23 cellular contexts compared by ENCODE assay signal in genomic region chr7:140539466-140539865, GRCh38.
DNase-seq lines count a peak whose midpoint lies in the region; ATAC-seq, FAIRE-seq and TF ChIP-seq lines count a peak whose summit lies in the region.
"Had no signal": no experiment of that assay in that cellular context is flagged by ENCODE, and none has a peak within 500 bp of the region (broad histone marks: within the 10 kb centered on the region; RNA-seq: fewer than 3 reads in every experiment).

No MANE protein-coding gene starts in this region.

- WGBS in hepatocyte (ENCODE audit: low lambda C conversion rate, missing lambda C conversion rate), result 92% methylated on average over 18 of the region's 18 CpGs

- H3K36me3 Mint-ChIP-seq in astrocyte (ENCODE audit: low read depth, unreplicated experiment) (peaks cover 30% of the 10 kb centered on the region), nephron progenitor cell (ENCODE audit: low read depth) (peaks cover 36% of the 10 kb centered on the region)
- H3K36me3 Mint-ChIP-seq in CD4-positive, alpha-beta T cell (ENCODE audit: low read depth), result no peaks in the 10 kb centered on the region

- H2AFZ ChIP-seq in astrocyte (ENCODE audit: low read depth, low read length) (no peak overlapping the region), fibroblast of lung (ENCODE audit: low read length) (no peak overlapping the region), hepatocyte (no peak overlapping the region)

- H4K20me1 ChIP-seq in astrocyte (ENCODE audit: insufficient read depth, low read length) (no peaks in the 10 kb centered on the region), fibroblast of lung (ENCODE audit: control insufficient read depth, extremely low read depth, insufficient read depth, low read length) (no peaks in the 10 kb centered on the region), hepatocyte (ENCODE audit: insufficient read depth, poor library complexity, severe bottlenecking) (no peaks in the 10 kb centered on the region)

- H3K4me3 Mint-ChIP-seq in astrocyte (ENCODE audit: unreplicated experiment) (peak overlapping the region; percentile 20), nephron progenitor cell (peak overlapping the region; percentile 17)
- H3K4me3 Mint-ChIP-seq in CD4-positive, alpha-beta T cell, result no peak overlapping the region
- H3K4me3 Mint-ChIP-seq: activated CD4-positive, alpha-beta T cell treated with anti-CD3 and anti-CD28 coated beads for 36 hours had no signal

- TF ChIP-seq CTCF in astrocyte (IDR thresholded peaks at IDR 0.05; ENCODE audit: insufficient read depth, low read depth, low read length) (no peak), fibroblast of lung (conservative IDR thresholded peaks at IDR 0.05 in 1 of 2, IDR thresholded peaks at IDR 0.05 in 1 of 2; ENCODE audit: low read depth in 1 of 2, low read length in 2 of 2) (no peak), nephron progenitor cell (IDR thresholded peaks at IDR 0.05) (no peak), upper lobe of right lung (IDR thresholded peaks at IDR 0.05) (no peak), hepatocyte (IDR thresholded peaks at IDR 0.05; ENCODE audit: poor library complexity) (no peak)
- no peak for TF ChIP-seq CTCF in CD4-positive, alpha-beta T cell (IDR thresholded peaks at IDR 0.05)

- H3K9me3 Mint-ChIP-seq in astrocyte (ENCODE audit: unreplicated experiment), result peaks cover 3% of the 10 kb centered on the region
- H3K9me3 Mint-ChIP-seq in nephron progenitor cell, result no peaks in the 10 kb centered on the region
- H3K9me3 Mint-ChIP-seq in CD4-positive, alpha-beta T cell, result no peaks in the 10 kb centered on the region

- peak; percentile 37 for ATAC-seq in upper lobe of right lung
- no peak for ATAC-seq in CD4-positive, alpha-beta T cell (ENCODE audit: poor library complexity)
- ATAC-seq: activated CD4-positive, alpha-beta T cell treated with anti-CD3 and anti-CD28 coated beads for 36 hours; heart right ventricle had no signal

- H3K79me2 ChIP-seq in astrocyte (ENCODE audit: insufficient read depth, low read length), result no peaks in the 10 kb centered on the region
- no peaks in the 10 kb centered on the region for H3K79me2 ChIP-seq in fibroblast of lung (ENCODE audit: control insufficient read depth, insufficient read depth, low read length)
- H3K79me2 ChIP-seq in hepatocyte, result no peaks in the 10 kb centered on the region

- FAIRE-seq in astrocyte (lab: Jason Lieb, UNC), result no peak
- FAIRE-seq: HepG2 had no signal

- DNase-seq in astrocyte (ENCODE audit: low read depth) (no peak), fibroblast of lung (ENCODE audit: low read depth in 2 of 2) (no peak), nephron progenitor cell (peak; percentile 50), upper lobe of right lung (peak; percentile 58), hepatocyte (ENCODE audit: low spot score) (no peak), NCI-H345 treated with DMSO at 0.1 percent for 48 hours (lab: John Stamatoyannopoulos, UW; ENCODE audit: unreplicated experiment) (no peak)
- DNase-seq in CD4-positive, alpha-beta T cell, result no peak
- DNase-seq: activated CD4-positive, alpha-beta T cell treated with anti-CD3 and anti-CD28 coated beads for 36 hours; activated gamma-delta T cell treated with Interleukin-2 at 50 U/mL for 16 hours; Calu3; DND-41; dorsolateral prefrontal cortex; heart right ventricle; kidney glomerular epithelial cell; mesendoderm; MV-4-11; NCI-H1436 treated with DMSO at 0.1 percent for 48 hours; stimulated activated CD8-positive, alpha-beta memory T cell treated with anti-CD3 and anti-CD28 coated beads, Interleukin-4, amount 100 ng/mL, for 48 hours; transverse colon had no signal

- H3K4me3 ChIP-seq in astrocyte (ENCODE audit: insufficient read depth, low read depth, low read length) (no peak overlapping the region), fibroblast of lung (replicated peaks in 1 of 4; ENCODE audit: control extremely low read depth in 1 of 4, insufficient read depth in 1 of 4, low read depth in 3 of 4, low read length in 4 of 4) (no peak overlapping the region), upper lobe of right lung (no peak overlapping the region), hepatocyte (no peak overlapping the region)
- H3K4me3 ChIP-seq: dorsolateral prefrontal cortex, heart right ventricle, SK-N-MC, transverse colon had no signal

- H3K4me2 ChIP-seq in astrocyte (ENCODE audit: low read length), result no peak overlapping the region
- no peak overlapping the region for H3K4me2 ChIP-seq in fibroblast of lung (ENCODE audit: extremely low read depth, insufficient read depth, low read length)
- no peak overlapping the region for H3K4me2 ChIP-seq in hepatocyte

- H3K27me3 Mint-ChIP-seq in astrocyte (ENCODE audit: low read depth, unreplicated experiment), result no peaks in the 10 kb centered on the region
- peaks cover 4% of the 10 kb centered on the region for H3K27me3 Mint-ChIP-seq in nephron progenitor cell (ENCODE audit: low read depth, poor library complexity)
- peaks cover 26% of the 10 kb centered on the region for H3K27me3 Mint-ChIP-seq in CD4-positive, alpha-beta T cell

- intact Hi-C loops in upper lobe of right lung (cut with DNase I), result no loop called here
- intact Hi-C loops in CD4-positive, alpha-beta T cell (cut with DNase I, micrococcal nuclease), result no loop called here

- H3K4me1 Mint-ChIP-seq in astrocyte (ENCODE audit: low read depth, unreplicated experiment) (peaks cover 19% of the 10 kb centered on the region), nephron progenitor cell (peaks cover 62% of the 10 kb centered on the region)
- no peaks in the 10 kb centered on the region for H3K4me1 Mint-ChIP-seq in CD4-positive, alpha-beta T cell (ENCODE audit: low read depth)
- H3K4me1 Mint-ChIP-seq: activated CD4-positive, alpha-beta T cell treated with anti-CD3 and anti-CD28 coated beads for 36 hours had no signal

- POLR2A ChIA-PET in CD4-positive, alpha-beta T cell (lab: Charles Lee), result no interaction called here

- H3K27ac Mint-ChIP-seq in astrocyte (ENCODE audit: unreplicated experiment) (peak overlapping the region; percentile 41), nephron progenitor cell (peak overlapping the region; percentile 99)
- no peak overlapping the region for H3K27ac Mint-ChIP-seq in CD4-positive, alpha-beta T cell
- H3K27ac Mint-ChIP-seq: activated CD4-positive, alpha-beta T cell treated with anti-CD3 and anti-CD28 coated beads for 36 hours had no signal

- H3K9me3 ChIP-seq in astrocyte (ENCODE audit: insufficient read depth, low read depth, low read length), result no peaks in the 10 kb centered on the region
- no peaks in the 10 kb centered on the region for H3K9me3 ChIP-seq in fibroblast of lung (ENCODE audit: control insufficient read depth, insufficient read depth, low read depth, low read length)
- H3K9me3 ChIP-seq in upper lobe of right lung, result no peaks in the 10 kb centered on the region
- H3K9me3 ChIP-seq in hepatocyte (ENCODE audit: low read depth), result no peaks in the 10 kb centered on the region
- no peaks in the 10 kb centered on the region for H3K9me3 ChIP-seq in CD4-positive, alpha-beta T cell (ENCODE audit: control insufficient read depth, low read length)
- H3K9me3 ChIP-seq: heart right ventricle, transverse colon had no signal

- H3K4me1 ChIP-seq in astrocyte (ENCODE audit: insufficient read depth, low read length) (peaks cover 18% of the 10 kb centered on the region), fibroblast of lung (ENCODE audit: control insufficient read depth, extremely low read depth, insufficient read depth, low read length) (peaks cover 25% of the 10 kb centered on the region), upper lobe of right lung (peaks cover 16% of the 10 kb centered on the region), hepatocyte (ENCODE audit: insufficient read depth) (peaks cover 20% of the 10 kb centered on the region)

- H3K27me3 ChIP-seq in astrocyte (ENCODE audit: insufficient read depth, low read length), result no peaks in the 10 kb centered on the region
- no peaks in the 10 kb centered on the region for H3K27me3 ChIP-seq in fibroblast of lung (ENCODE audit: control insufficient read depth, insufficient read depth, low read length)
- no peaks in the 10 kb centered on the region for H3K27me3 ChIP-seq in upper lobe of right lung
- H3K27me3 ChIP-seq in hepatocyte, result no peaks in the 10 kb centered on the region
- H3K27me3 ChIP-seq in CD4-positive, alpha-beta T cell (ENCODE audit: control insufficient read depth, insufficient read depth, low read length), result no peaks in the 10 kb centered on the region
- H3K27me3 ChIP-seq: dorsolateral prefrontal cortex, heart right ventricle, transverse colon had no signal

- CTCF ChIA-PET in CD4-positive, alpha-beta T cell (lab: Charles Lee), result no interaction called here

- H3K9ac ChIP-seq in astrocyte (ENCODE audit: low read length) (no peak overlapping the region), fibroblast of lung (ENCODE audit: insufficient read depth, low read length) (no peak overlapping the region)

- peaks cover 2% of the 10 kb centered on the region for H3K36me3 ChIP-seq in astrocyte (ENCODE audit: insufficient read depth, low read length)
- H3K36me3 ChIP-seq in fibroblast of lung (ENCODE audit: control insufficient read depth, insufficient read depth, low read length), result peaks cover 9% of the 10 kb centered on the region
- H3K36me3 ChIP-seq in upper lobe of right lung, result no peaks in the 10 kb centered on the region
- no peaks in the 10 kb centered on the region for H3K36me3 ChIP-seq in hepatocyte (replicated peaks; ENCODE audit: insufficient read depth, low read depth)
- H3K36me3 ChIP-seq: transverse colon had no signal

- no peak overlapping the region for H3K27ac ChIP-seq in astrocyte (ENCODE audit: low read depth, low read length)
- H3K27ac ChIP-seq in fibroblast of lung (ENCODE audit: insufficient read depth, low read length), result peak overlapping the region; percentile 6
- H3K27ac ChIP-seq in upper lobe of right lung, result no peak overlapping the region
- no peak overlapping the region for H3K27ac ChIP-seq in hepatocyte
- no peak overlapping the region for H3K27ac ChIP-seq in CD4-positive, alpha-beta T cell (ENCODE audit: low read depth, low read length)
- H3K27ac ChIP-seq: C4-2B, epithelial cell of prostate, heart right ventricle, SK-N-MC had no signal

- no peaks in the 10 kb centered on the region for H3K9me2 ChIP-seq in hepatocyte (replicated peaks; ENCODE audit: insufficient read depth)

Comparison
In these comparisons a context has a peak if more than half of its experiments do, and no peak if none do; other contexts are left out.
1. DNase-seq: peak in nephron progenitor cell (single experiment) and upper lobe of right lung (single experiment); none in astrocyte (single experiment), fibroblast of lung (0 of 2), hepatocyte (single experiment), CD4-positive, alpha-beta T cell (0 of 10) and NCI-H345 treated with DMSO at 0.1 percent for 48 hours (single experiment).